In genomic region chr7:47970750-47971149, GRCh38 we compare ENCODE assay signal across 16 cellular contexts. TPM values are rescaled to one million over a fixed set of nuclear protein-coding genes. Genes with fewer than 3 reads are reported as not detected.
DNase-seq lines count a peak whose midpoint lies in the region; ATAC-seq, FAIRE-seq and TF ChIP-seq lines count a peak whose summit lies in the region.
"Had no signal": no experiment of that assay in that cellular context is flagged by ENCODE, and none has a peak within 500 bp of the region (broad histone marks: within the 10 kb centered on the region; RNA-seq: fewer than 3 reads in every experiment).

No MANE protein-coding gene starts in this region.

- peaks cover 0 to 92% (median 61%) of the 10 kb centered on the region in 9 donors for H3K36me3 ChIP-seq in heart right ventricle
- H3K36me3 ChIP-seq in mucosa of descending colon (ENCODE audit: low read depth) = peaks cover 7% of the 10 kb centered on the region
- H3K36me3 ChIP-seq in Caco-2 (ENCODE audit: control insufficient read depth, insufficient read depth, low read length) = peaks cover 3% of the 10 kb centered on the region; the same call in 1 of the 2 replicates

- no peaks in the 10 kb centered on the region for H3K9me3 ChIP-seq in heart right ventricle
- H3K9me3 ChIP-seq in mucosa of descending colon = no peaks in the 10 kb centered on the region
- H3K9me3 ChIP-seq in Caco-2 = no peaks in the 10 kb centered on the region

- no peaks in the 10 kb centered on the region for H3K9me3 Mint-ChIP-seq in type B pancreatic cell
- H3K9me3 Mint-ChIP-seq in Caco-2 (ENCODE audit: unreplicated experiment) = no peaks in the 10 kb centered on the region
- H3K9me3 Mint-ChIP-seq: endodermal cell had no signal

- H3K27me3 Mint-ChIP-seq in type B pancreatic cell (no peaks in the 10 kb centered on the region), Caco-2 (ENCODE audit: insufficient read depth, unreplicated experiment) (no peaks in the 10 kb centered on the region)

- H3K36me3 Mint-ChIP-seq in type B pancreatic cell (peaks cover 64% of the 10 kb centered on the region), Caco-2 (ENCODE audit: insufficient read depth, unreplicated experiment) (peaks cover 56% of the 10 kb centered on the region)

- POLR2A ChIA-PET in Caco-2 (lab: Charles Lee) = no interaction called here

- DNase-seq in heart right ventricle (no peak), left ventricle myocardium superior (no peak), mucosa of descending colon (no peak), type B pancreatic cell (ENCODE audit: extremely low spot score, unreplicated experiment) (no peak), D721Med (ENCODE audit: insufficient read length, low spot score) (no peak), Caco-2 (no peak)
- DNase-seq: AML-193, endodermal cell, NCI-H226, T-helper 1 cell had no signal

- intact Hi-C loops in heart right ventricle (cut with DNase I) (no loop called here), left ventricle myocardium superior (cut with micrococcal nuclease) (no loop called here), mucosa of descending colon (cut with DNase I, micrococcal nuclease) (no loop called here), Caco-2 (cut with micrococcal nuclease; ENCODE audit: unreplicated experiment) (no loop called here)

- peak overlapping the region in 7 of 10 donors; percentile 0 to 75 (median 41) for H3K27ac ChIP-seq in heart right ventricle

- H3K27ac Mint-ChIP-seq in type B pancreatic cell = peak overlapping the region; percentile 68
- H3K27ac Mint-ChIP-seq in Caco-2 (ENCODE audit: unreplicated experiment) = no peak overlapping the region
- H3K27ac Mint-ChIP-seq: endodermal cell had no signal

- H3K4me1 Mint-ChIP-seq in type B pancreatic cell (ENCODE audit: unreplicated experiment) (peaks cover 25% of the 10 kb centered on the region), Caco-2 (ENCODE audit: low read depth, unreplicated experiment) (peaks cover 6% of the 10 kb centered on the region)

- CTCF ChIA-PET in Caco-2 (lab: Charles Lee) = interaction anchor here (1.3 kb wide), 1 partner anchor 25 kb away, joined by 3 read pairs; no protein-coding TSS in a partner anchor

- H3K4me1 ChIP-seq in heart right ventricle = peaks cover 0 to 57% (median 21%) of the 10 kb centered on the region in 9 donors
- peaks cover 15% of the 10 kb centered on the region for H3K4me1 ChIP-seq in mucosa of descending colon (ENCODE audit: low read depth)
- H3K4me1 ChIP-seq in Caco-2 = no peaks in the 10 kb centered on the region

- H3K4me3 Mint-ChIP-seq in type B pancreatic cell = peak overlapping the region; percentile 45
- no peak overlapping the region for H3K4me3 Mint-ChIP-seq in Caco-2 (ENCODE audit: unreplicated experiment)
- H3K4me3 Mint-ChIP-seq: endodermal cell had no signal

- TF ChIP-seq CTCF in heart right ventricle (IDR thresholded peaks at IDR 0.05) = no peak
- no peak for TF ChIP-seq CTCF in mucosa of descending colon (IDR thresholded peaks at IDR 0.05)
- TF ChIP-seq CTCF in type B pancreatic cell (conservative IDR thresholded peaks at IDR 0.05) = no peak
- TF ChIP-seq CTCF in D721Med (IDR thresholded peaks at IDR 0.05; ENCODE audit: insufficient read depth, missing control alignments) = no peak
- no peak for TF ChIP-seq CTCF in Caco-2 (IDR thresholded peaks at IDR 0.05; ENCODE audit: insufficient read depth in 1 of 2, low read depth in 1 of 2, low read length in 1 of 2, severe bottlenecking in 1 of 2, unreplicated experiment in 1 of 2)

- FAIRE-seq in colon (lab: Jason Lieb, UNC) (peak; percentile 87), D721Med (lab: Jason Lieb, UNC) (no peak)
- FAIRE-seq: urothelium cell line had no signal

- H3K4me3 ChIP-seq in heart right ventricle (no peak overlapping the region), mucosa of descending colon (no peak overlapping the region), Caco-2 (ENCODE audit: low read depth, low read length) (no peak overlapping the region)

- WGBS in heart right ventricle, 2 donors = 52 to 63% methylated on average over 1 of the region's 1 CpG

- H3K27me3 ChIP-seq in heart right ventricle (no peaks in the 10 kb centered on the region), Caco-2 (replicated peaks; ENCODE audit: control insufficient read depth, insufficient read depth, low read length) (no peaks in the 10 kb centered on the region)

- no TSS peak for BruUV-seq in Caco-2 (replicated peaks; lab: Mats Ljungman, UMichigan)

- no peak for ATAC-seq in heart right ventricle
- no peak for ATAC-seq in left ventricle myocardium superior
- peak; percentile 70 for ATAC-seq in mucosa of descending colon
- no peak for ATAC-seq in GM21529 (IDR thresholded peaks at IDR 0.05; ENCODE audit: unreplicated experiment)
- ATAC-seq: activated CD4-positive, CD25-positive, alpha-beta regulatory T cell treated with anti-CD3 and anti-CD28 coated beads, Interleukin-2, amount 50 U/mL, for 24 hours had no signal

RNA-seq across cellular contexts. Expression of gene HUS1, which starts 8.7 kb away (rescaled TPM):
- 10 to 100 TPM; 21.5 to 35.9 (median 28.1) TPM for total RNA-seq in heart right ventricle
- polyA plus RNA-seq in heart right ventricle = 10 to 100 TPM in 1 of 2 donors, 1 to 10 TPM in 1; 9.6 to 11.6 TPM
- total RNA-seq in left ventricle myocardium superior = 28.4 TPM
- total RNA-seq in mucosa of descending colon = 10 to 100 TPM; 44.8 to 53.7 (median 47.4) TPM
- 26.4 and 34.5 TPM in 2 replicates for total RNA-seq in type B pancreatic cell (ENCODE audit: low replicate concordance)
- total RNA-seq in Caco-2 (2022) = 31.3 and 32.3 TPM in 2 replicates

RNA-seq across cellular contexts. Expression of gene PKD1L1, which starts 22.5 kb away (rescaled TPM):
- total RNA-seq in heart right ventricle = 1 to 10 TPM; 1.5 to 3.7 (median 2.4) TPM
- polyA plus RNA-seq in heart right ventricle = 1 to 10 TPM; 1.6 to 4.7 TPM
- total RNA-seq in left ventricle myocardium superior = 2.8 TPM
- under 1 TPM; 0.60 to 0.95 (median 0.61) TPM for total RNA-seq in mucosa of descending colon
- total RNA-seq in type B pancreatic cell (ENCODE audit: low replicate concordance) = 0.17 and 0.67 TPM in 2 replicates
- 0.25 and 0.28 TPM in 2 replicates for total RNA-seq in Caco-2 (2022)

RNA-seq across cellular contexts. Expression of gene SUN3, which starts 58.2 kb away (rescaled TPM):
- not detected for total RNA-seq in heart right ventricle
- not detected for polyA plus RNA-seq in heart right ventricle
- total RNA-seq in left ventricle myocardium superior = not detected
- under 1 TPM in 1 of 3 donors, not detected in 2; 0.31 TPM for total RNA-seq in mucosa of descending colon
- total RNA-seq in type B pancreatic cell (ENCODE audit: low replicate concordance) = not detected in 2 replicates
- not detected in 2 replicates for total RNA-seq in Caco-2 (2022)
- total RNA-seq: Daoy, endodermal cell, HT1080 had no signal
